Comparison of ENCODE assay signal across 25 cellular contexts in genomic region chr7:151137076-151137611, GRCh38. TPM values are rescaled to one million over a fixed set of nuclear protein-coding genes. Genes with fewer than 3 reads are reported as not detected.
DNase-seq lines count a peak whose midpoint lies in the region; ATAC-seq and TF ChIP-seq lines count a peak whose summit lies in the region.
"Had no signal": no experiment of that assay in that cellular context is flagged by ENCODE, and none has a peak within 500 bp of the region (broad histone marks: within the 10 kb centered on the region; RNA-seq: fewer than 3 reads in every experiment).

No MANE protein-coding gene starts in this region.

- no peaks in the 10 kb centered on the region for H3K36me3 Mint-ChIP-seq in activated naive CD4-positive, alpha-beta T cell treated with anti-CD3 and anti-CD28 coated beads, Interleukin-2, amount 10 ng/mL, durations not matched to agents 7 days and 5 days
- peaks cover 1% of the 10 kb centered on the region for H3K36me3 Mint-ChIP-seq in activated naive CD4-positive, alpha-beta T cell treated with anti-CD3 and anti-CD28 coated beads for 36 hours (ENCODE audit: low read depth)
- H3K36me3 Mint-ChIP-seq in mesothelial cell of epicardium = peaks cover 27% of the 10 kb centered on the region
- H3K36me3 Mint-ChIP-seq in T-helper 2 cell treated with Interferon-gamma antibody and Interleukin-4, amounts not matched to agents 5 μg/mL and 100 μg/mL, for 36 hours (ENCODE audit: low read depth) = no peaks in the 10 kb centered on the region
- H3K36me3 Mint-ChIP-seq: activated naive CD8-positive, alpha-beta T cell; stimulated activated naive B cell treated with anti-CD40 and anti-IgM and Interleukin-4, amounts not matched to agents 10 μg/mL and 1 μg/mL and 100 μg/mL, for 72 hours had no signal

- H3K27ac Mint-ChIP-seq in activated naive CD4-positive, alpha-beta T cell treated with anti-CD3 and anti-CD28 coated beads, Interleukin-2, amount 10 ng/mL, durations not matched to agents 7 days and 5 days = no peak overlapping the region
- H3K27ac Mint-ChIP-seq in activated naive CD4-positive, alpha-beta T cell treated with anti-CD3 and anti-CD28 coated beads for 36 hours = no peak overlapping the region
- peak overlapping the region; percentile 39 for H3K27ac Mint-ChIP-seq in mesothelial cell of epicardium
- no peak overlapping the region for H3K27ac Mint-ChIP-seq in T-helper 2 cell treated with Interferon-gamma antibody and Interleukin-4, amounts not matched to agents 5 μg/mL and 100 μg/mL, for 36 hours
- H3K27ac Mint-ChIP-seq: activated naive CD8-positive, alpha-beta T cell; CD4-positive, CD25-positive, alpha-beta regulatory T cell; stimulated activated naive B cell treated with anti-CD40 and anti-IgM and Interleukin-4, amounts not matched to agents 10 μg/mL and 1 μg/mL and 100 μg/mL, for 72 hours had no signal

- peaks cover 6% of the 10 kb centered on the region for H3K36me3 ChIP-seq in cardiac muscle cell

- CTCF ChIA-PET in activated naive CD4-positive, alpha-beta T cell treated with anti-CD3 and anti-CD28 coated beads, Interleukin-2, amount 10 ng/mL, durations not matched to agents 7 days and 5 days (lab: Charles Lee) = no interaction called here
- CTCF ChIA-PET in activated naive CD4-positive, alpha-beta T cell treated with anti-CD3 and anti-CD28 coated beads for 36 hours (lab: Charles Lee) = interaction anchor here (0.5 to 1.8 kb wide), 2 partner anchors 13 to 16 kb away, joined by 3 to 4 read pairs; no protein-coding TSS in a partner anchor

- H3K27me3 ChIP-seq in cardiac muscle cell = no peaks in the 10 kb centered on the region
- H3K27me3 ChIP-seq: hepatocyte, tibial artery had no signal

- H3K9me3 Mint-ChIP-seq in activated naive CD4-positive, alpha-beta T cell treated with anti-CD3 and anti-CD28 coated beads, Interleukin-2, amount 10 ng/mL, durations not matched to agents 7 days and 5 days = no peaks in the 10 kb centered on the region
- H3K9me3 Mint-ChIP-seq in activated naive CD4-positive, alpha-beta T cell treated with anti-CD3 and anti-CD28 coated beads for 36 hours = no peaks in the 10 kb centered on the region
- no peaks in the 10 kb centered on the region for H3K9me3 Mint-ChIP-seq in mesothelial cell of epicardium
- H3K9me3 Mint-ChIP-seq in T-helper 2 cell treated with Interferon-gamma antibody and Interleukin-4, amounts not matched to agents 5 μg/mL and 100 μg/mL, for 36 hours = no peaks in the 10 kb centered on the region
- H3K9me3 Mint-ChIP-seq: CD4-positive, CD25-positive, alpha-beta regulatory T cell; H9; neural crest cell; stimulated activated naive B cell treated with anti-CD40 and anti-IgM and Interleukin-4, amounts not matched to agents 10 μg/mL and 1 μg/mL and 100 μg/mL, for 72 hours had no signal

- DNase-seq in activated naive CD4-positive, alpha-beta T cell treated with anti-CD3 and anti-CD28 coated beads, Interleukin-2, amount 10 ng/mL, durations not matched to agents 7 days and 5 days = peak; percentile 19
- DNase-seq in activated naive CD4-positive, alpha-beta T cell treated with anti-CD3 and anti-CD28 coated beads for 36 hours = no peak
- peak in 1 of 2 donors; percentile 64 for DNase-seq in cardiac muscle cell (ENCODE audit: low read depth in 1 of 2, low spot score in 1 of 2)
- no peak for DNase-seq in mesothelial cell of epicardium (ENCODE audit: low spot score in 2 of 2, unreplicated experiment in 2 of 2)
- no peak for DNase-seq in stimulated activated CD4-positive, alpha-beta T cell treated with anti-CD3 and anti-CD28 coated beads, Interleukin-4, amount 100 ng/mL, for 24 hours
- DNase-seq in T-helper 2 cell treated with Interferon-gamma antibody and Interleukin-4, amounts not matched to agents 5 μg/mL and 100 μg/mL, for 36 hours (ENCODE audit: low spot score) = no peak
- DNase-seq: activated CD4-positive, alpha-beta T cell treated with anti-CD3 and anti-CD28 coated beads for 4 hours; activated CD8-positive, alpha-beta memory T cell treated with anti-CD3 and anti-CD28 coated beads, Interleukin-2, amount 50 U/mL, for 4 hours; CD4-positive, CD25-positive, alpha-beta regulatory T cell; H9; midbrain; NCI-H69; stimulated activated naive B cell treated with anti-CD40 and anti-IgM and Interleukin-4, amounts not matched to agents 10 μg/mL and 1 μg/mL and 100 μg/mL, for 72 hours; T1000; tibial artery had no signal

- no peaks in the 10 kb centered on the region for H3K27me3 Mint-ChIP-seq in activated naive CD4-positive, alpha-beta T cell treated with anti-CD3 and anti-CD28 coated beads, Interleukin-2, amount 10 ng/mL, durations not matched to agents 7 days and 5 days
- H3K27me3 Mint-ChIP-seq in activated naive CD4-positive, alpha-beta T cell treated with anti-CD3 and anti-CD28 coated beads for 36 hours (ENCODE audit: low read depth) = no peaks in the 10 kb centered on the region
- no peaks in the 10 kb centered on the region for H3K27me3 Mint-ChIP-seq in mesothelial cell of epicardium (ENCODE audit: low read depth)
- H3K27me3 Mint-ChIP-seq in T-helper 2 cell treated with Interferon-gamma antibody and Interleukin-4, amounts not matched to agents 5 μg/mL and 100 μg/mL, for 36 hours (ENCODE audit: low read depth) = no peaks in the 10 kb centered on the region
- H3K27me3 Mint-ChIP-seq: activated naive CD8-positive, alpha-beta T cell; CD4-positive, CD25-positive, alpha-beta regulatory T cell; stimulated activated naive B cell treated with anti-CD40 and anti-IgM and Interleukin-4, amounts not matched to agents 10 μg/mL and 1 μg/mL and 100 μg/mL, for 72 hours had no signal

- no peaks in the 10 kb centered on the region for H3K4me1 Mint-ChIP-seq in activated naive CD4-positive, alpha-beta T cell treated with anti-CD3 and anti-CD28 coated beads, Interleukin-2, amount 10 ng/mL, durations not matched to agents 7 days and 5 days
- no peaks in the 10 kb centered on the region for H3K4me1 Mint-ChIP-seq in activated naive CD4-positive, alpha-beta T cell treated with anti-CD3 and anti-CD28 coated beads for 36 hours (ENCODE audit: low read depth)
- H3K4me1 Mint-ChIP-seq in mesothelial cell of epicardium = peaks cover 2% of the 10 kb centered on the region
- H3K4me1 Mint-ChIP-seq in T-helper 2 cell treated with Interferon-gamma antibody and Interleukin-4, amounts not matched to agents 5 μg/mL and 100 μg/mL, for 36 hours (ENCODE audit: low read depth) = no peaks in the 10 kb centered on the region
- H3K4me1 Mint-ChIP-seq: CD4-positive, CD25-positive, alpha-beta regulatory T cell; stimulated activated naive B cell treated with anti-CD40 and anti-IgM and Interleukin-4, amounts not matched to agents 10 μg/mL and 1 μg/mL and 100 μg/mL, for 72 hours had no signal

- ATAC-seq in HG03439 (IDR thresholded peaks at IDR 0.05; ENCODE audit: unreplicated experiment) = no peak
- ATAC-seq in HG02885 (IDR thresholded peaks at IDR 0.05; ENCODE audit: poor library complexity, unreplicated experiment) = no peak
- ATAC-seq: stimulated activated naive B cell treated with anti-CD40 and anti-IgM and Interleukin-4, amounts not matched to agents 10 μg/mL and 1 μg/mL and 100 μg/mL, for 72 hours had no signal

- intact Hi-C loops in activated naive CD4-positive, alpha-beta T cell treated with anti-CD3 and anti-CD28 coated beads for 36 hours (cut with micrococcal nuclease) = no loop called here

- no peaks in the 10 kb centered on the region for H3K9me3 ChIP-seq in cardiac muscle cell (ENCODE audit: low read depth)
- H3K9me3 ChIP-seq: tibial artery had no signal

- H3K27ac ChIP-seq in cardiac muscle cell = peak overlapping the region; percentile 93
- H3K27ac ChIP-seq: coronary artery, hepatocyte, tibial artery had no signal

- TF ChIP-seq CTCF in cardiac muscle cell (IDR thresholded peaks at IDR 0.05; ENCODE audit: low read depth, low read length) (no peak), mesothelial cell of epicardium (IDR thresholded peaks at IDR 0.05; ENCODE audit: unreplicated experiment) (no peak)

- peaks cover 51% of the 10 kb centered on the region for H3K4me1 ChIP-seq in cardiac muscle cell (ENCODE audit: low read depth)
- H3K4me1 ChIP-seq: tibial artery had no signal

- no peak overlapping the region for H3K4me3 ChIP-seq in cardiac muscle cell
- H3K4me3 ChIP-seq: coronary artery, hepatocyte, tibial artery had no signal

- H3K4me3 Mint-ChIP-seq in activated naive CD4-positive, alpha-beta T cell treated with anti-CD3 and anti-CD28 coated beads, Interleukin-2, amount 10 ng/mL, durations not matched to agents 7 days and 5 days = no peak overlapping the region
- no peak overlapping the region for H3K4me3 Mint-ChIP-seq in activated naive CD4-positive, alpha-beta T cell treated with anti-CD3 and anti-CD28 coated beads for 36 hours
- H3K4me3 Mint-ChIP-seq in mesothelial cell of epicardium = no peak overlapping the region
- no peak overlapping the region for H3K4me3 Mint-ChIP-seq in T-helper 2 cell treated with Interferon-gamma antibody and Interleukin-4, amounts not matched to agents 5 μg/mL and 100 μg/mL, for 36 hours
- H3K4me3 Mint-ChIP-seq: activated naive CD8-positive, alpha-beta T cell; CD4-positive, CD25-positive, alpha-beta regulatory T cell; H9; stimulated activated naive B cell treated with anti-CD40 and anti-IgM and Interleukin-4, amounts not matched to agents 10 μg/mL and 1 μg/mL and 100 μg/mL, for 72 hours had no signal

RNA-seq across cellular contexts. Expression of gene GBX1, which starts 30.4 kb away (rescaled TPM):
- total RNA-seq in activated naive CD4-positive, alpha-beta T cell treated with anti-CD3 and anti-CD28 coated beads for 36 hours = not detected
- total RNA-seq in cardiac muscle cell (0.36 and 1.6 TPM in 2 replicates), mesothelial cell of epicardium (0.20 TPM in 1 of 3 replicates, not detected in the others)
- 1.1 and 1.3 TPM in 2 replicates for polyA plus RNA-seq in cardiac muscle cell
- total RNA-seq: CD4-positive, CD25-positive, alpha-beta regulatory T cell; H9; hepatocyte; HT1080; OCI-LY7; renal cortical epithelial cell had no signal
- polyA plus RNA-seq: CD4-positive, CD25-positive, alpha-beta regulatory T cell; hepatocyte; keratinocyte had no signal

RNA-seq across cellular contexts. Expression of gene ASB10, which starts 49.9 kb away (rescaled TPM):
- total RNA-seq in activated naive CD4-positive, alpha-beta T cell treated with anti-CD3 and anti-CD28 coated beads for 36 hours = not detected
- total RNA-seq in cardiac muscle cell (1.0 and 1.4 TPM in 2 replicates), mesothelial cell of epicardium (not detected in 3 replicates)
- polyA plus RNA-seq in cardiac muscle cell = 0.57 TPM in 1 of 2 replicates, not detected in the other
- total RNA-seq: CD4-positive, CD25-positive, alpha-beta regulatory T cell; H9; hepatocyte; HT1080; neural crest cell; OCI-LY7; renal cortical epithelial cell had no signal
- polyA plus RNA-seq: CD4-positive, CD25-positive, alpha-beta regulatory T cell; hepatocyte; keratinocyte had no signal

RNA-seq across cellular contexts. Expression of gene AGAP3, which starts 50.9 kb away (rescaled TPM):
- 10 to 100 TPM; 16.7 to 17.7 TPM for total RNA-seq in activated naive CD4-positive, alpha-beta T cell treated with anti-CD3 and anti-CD28 coated beads for 36 hours
- total RNA-seq in cardiac muscle cell (66.4 and 115 TPM in 2 replicates), mesothelial cell of epicardium (134 to 146 TPM (median 141 TPM) in 3 replicates)
- 106 and 124 TPM in 2 replicates for polyA plus RNA-seq in cardiac muscle cell

RNA-seq across cellular contexts. Expression of gene TMUB1, which starts 53.9 kb away (rescaled TPM):
- 10 to 100 TPM; 30.2 to 35.0 TPM for total RNA-seq in activated naive CD4-positive, alpha-beta T cell treated with anti-CD3 and anti-CD28 coated beads for 36 hours
- 83.4 and 93.9 TPM in 2 replicates for total RNA-seq in cardiac muscle cell
- 63.0 and 74.9 TPM in 2 replicates for polyA plus RNA-seq in cardiac muscle cell
- 34.7 to 38.4 TPM (median 36.5 TPM) in 3 replicates for total RNA-seq in mesothelial cell of epicardium

RNA-seq across cellular contexts. Expression of gene FASTK, which starts 56.5 kb away (rescaled TPM):
- total RNA-seq in activated naive CD4-positive, alpha-beta T cell treated with anti-CD3 and anti-CD28 coated beads for 36 hours = 10 to 100 TPM; 43.6 to 45.7 TPM
- total RNA-seq in cardiac muscle cell = 165 and 175 TPM in 2 replicates
- polyA plus RNA-seq in cardiac muscle cell = 145 and 227 TPM in 2 replicates
- 86.8 to 97.6 TPM (median 92.5 TPM) in 3 replicates for total RNA-seq in mesothelial cell of epicardium
